ENCODE assay signal across 18 cellular contexts in the genomic region with DNA sequence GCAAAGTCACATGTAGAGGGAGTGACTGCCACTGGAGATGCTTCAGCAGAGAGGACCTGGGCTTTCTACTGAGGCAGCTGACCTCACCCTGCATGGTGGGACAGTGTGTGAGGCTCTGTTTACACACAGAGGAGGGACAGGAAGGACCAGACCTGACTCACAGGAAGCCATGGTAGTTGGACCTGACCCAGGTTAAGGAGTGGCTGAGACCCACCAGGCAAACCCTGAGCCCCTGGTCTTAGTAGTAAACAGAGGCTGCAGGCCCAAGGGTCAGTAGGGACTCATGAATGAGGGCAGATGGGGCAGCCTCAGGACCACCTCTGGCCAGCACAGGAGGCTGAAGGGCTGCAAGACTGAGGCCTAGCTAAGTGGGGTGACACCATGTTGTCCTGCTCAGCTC.
"Had no signal": no experiment of that assay in that cellular context is flagged by ENCODE, and none has a peak within 500 bp of the region (broad histone marks: within the 10 kb centered on the region; RNA-seq: fewer than 3 reads in every experiment).

No MANE protein-coding gene starts in this region.

- H3K27ac Mint-ChIP-seq: activated naive CD8-positive, alpha-beta T cell; activated T-helper 1 cell treated with anti-CD3 and anti-CD28 coated beads, Interleukin-12 subunit alpha, Interleukin-12 subunit beta, Interleukin-2, Interleukin-4 antibody, amounts not matched to agents 30 ng/mL and 10 ng/mL and 1 ng/mL, durations not matched to agents 14 hours and 24 hours and 36 hours; stimulated activated effector memory CD8-positive, alpha-beta T cell treated with anti-CD3 and anti-CD28 coated beads, Interleukin-12 subunit alpha, Interleukin-12 subunit beta, amount 100 ng/mL, for 72 hours; type B pancreatic cell had no signal

- H3K36me3 ChIP-seq: stomach had no signal

- H3K27ac ChIP-seq: dorsolateral prefrontal cortex, foreskin keratinocyte, hepatocyte, stomach, testis, VCaP had no signal

- H3K4me1 ChIP-seq: foreskin keratinocyte, stomach, testis had no signal

- H3K27me3 ChIP-seq: dorsolateral prefrontal cortex, foreskin keratinocyte, hepatocyte, testis had no signal

- ATAC-seq: foreskin keratinocyte; left lobe of liver; sciatic nerve; stimulated activated effector memory CD8-positive, alpha-beta T cell treated with anti-CD3 and anti-CD28 coated beads, Interleukin-12 subunit alpha, Interleukin-12 subunit beta, amount 100 ng/mL, for 72 hours had no signal

- H3K36me3 Mint-ChIP-seq: activated naive CD8-positive, alpha-beta T cell; stimulated activated effector memory CD8-positive, alpha-beta T cell treated with anti-CD3 and anti-CD28 coated beads, Interleukin-12 subunit alpha, Interleukin-12 subunit beta, amount 100 ng/mL, for 72 hours; type B pancreatic cell had no signal

- H3K27me3 Mint-ChIP-seq: activated naive CD8-positive, alpha-beta T cell had no signal

- H3K4me3 ChIP-seq: dorsolateral prefrontal cortex, hepatocyte, lung, smooth muscle cell, stomach, testis had no signal

- H3K9me3 Mint-ChIP-seq: activated T-helper 1 cell treated with anti-CD3 and anti-CD28 coated beads, Interleukin-12 subunit alpha, Interleukin-12 subunit beta, Interleukin-2, Interleukin-4 antibody, amounts not matched to agents 30 ng/mL and 10 ng/mL and 1 ng/mL, durations not matched to agents 14 hours and 24 hours and 36 hours; neural crest cell; stimulated activated effector memory CD8-positive, alpha-beta T cell treated with anti-CD3 and anti-CD28 coated beads, Interleukin-12 subunit alpha, Interleukin-12 subunit beta, amount 100 ng/mL, for 72 hours; type B pancreatic cell had no signal

- DNase-seq: activated CD4-positive, alpha-beta T cell treated with anti-CD3 and anti-CD28 coated beads, Interleukin-2, amount 50 U/mL, for 4 hours; activated gamma-delta T cell treated with Interleukin-2 at 50 U/mL for 16 hours; dorsolateral prefrontal cortex; foreskin keratinocyte; stimulated activated CD4-positive, alpha-beta T cell treated with anti-CD3 and anti-CD28 coated beads, Interleukin-4, amount 100 ng/mL, for 24 hours; stomach; testis had no signal

- H3K9me3 ChIP-seq: testis had no signal

- H3K4me1 Mint-ChIP-seq: stimulated activated effector memory CD8-positive, alpha-beta T cell treated with anti-CD3 and anti-CD28 coated beads, Interleukin-12 subunit alpha, Interleukin-12 subunit beta, amount 100 ng/mL, for 72 hours had no signal

- H3K4me3 Mint-ChIP-seq: activated naive CD8-positive, alpha-beta T cell; activated T-helper 1 cell treated with anti-CD3 and anti-CD28 coated beads, Interleukin-12 subunit alpha, Interleukin-12 subunit beta, Interleukin-2, Interleukin-4 antibody, amounts not matched to agents 30 ng/mL and 10 ng/mL and 1 ng/mL, durations not matched to agents 14 hours and 24 hours and 36 hours; neural crest cell; stimulated activated effector memory CD8-positive, alpha-beta T cell treated with anti-CD3 and anti-CD28 coated beads, Interleukin-12 subunit alpha, Interleukin-12 subunit beta, amount 100 ng/mL, for 72 hours; type B pancreatic cell had no signal
